Comparison of ENCODE assay signal across 29 cellular contexts in the genomic region with DNA sequence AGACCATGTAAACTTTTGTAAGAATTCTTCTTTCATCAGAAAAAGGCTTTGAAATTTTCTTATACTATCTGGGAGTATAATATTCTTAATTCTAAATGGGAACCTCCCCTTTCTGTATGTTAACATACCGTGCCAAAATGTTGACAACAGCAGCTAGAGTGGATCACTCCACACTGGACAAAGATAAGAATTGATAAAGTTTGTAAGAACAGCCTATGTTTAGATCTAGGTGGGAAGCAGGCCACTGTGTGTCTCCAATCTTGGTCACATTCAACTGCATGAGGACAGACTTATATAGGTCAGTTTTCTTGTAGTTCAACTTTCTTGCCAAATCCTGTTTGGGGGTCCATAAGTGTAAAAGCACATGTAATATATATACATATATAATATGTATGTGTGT.
"Had no signal": no experiment of that assay in that cellular context is flagged by ENCODE, and none has a peak within 500 bp of the region (broad histone marks: within the 10 kb centered on the region; RNA-seq: fewer than 3 reads in every experiment).

No MANE protein-coding gene starts in this region.

- H3K27me3 ChIP-seq: ascending aorta, brain microvascular endothelial cell, colonic mucosa, esophagus squamous epithelium, gastroesophageal sphincter had no signal

- ATAC-seq: activated CD4-positive, CD25-positive, alpha-beta regulatory T cell treated with anti-CD3 and anti-CD28 coated beads, Interleukin-2, amount 50 U/mL, for 24 hours; activated naive CD4-positive, alpha-beta T cell treated with anti-CD3 and anti-CD28 coated beads, Interleukin-2, amount 50 U/mL, for 72 hours; activated T-cell treated with anti-CD3 and anti-CD28 coated beads, Interleukin-2, amount 50 U/mL, for 72 hours; gastroesophageal sphincter; T-helper 17 cell had no signal

- H3K9me3 Mint-ChIP-seq: activated B cell treated with CpG ODN at 0.5 μM for 24 hours; activated CD4-positive, alpha-beta memory T cell treated with anti-CD3 and anti-CD28 coated beads, Interleukin-2, amount 10 ng/mL, durations not matched to agents 7 days and 5 days; activated CD4-positive, alpha-beta T cell treated with anti-CD3 and anti-CD28 coated beads, Interleukin-2, amount 10 ng/mL, durations not matched to agents 7 days and 5 days; activated naive CD4-positive, alpha-beta T cell treated with anti-CD3 and anti-CD28 coated beads, Interleukin-2, amount 10 ng/mL, durations not matched to agents 7 days and 5 days; activated naive CD4-positive, alpha-beta T cell treated with anti-CD3 and anti-CD28 coated beads, Interleukin-2, amount 50 U/mL, for 72 hours; activated naive CD8-positive, alpha-beta T cell treated with anti-CD3 and anti-CD28 coated beads, Interleukin-2, amount 10 ng/mL, durations not matched to agents 7 days and 5 days; activated T-cell treated with anti-CD3 and anti-CD28 coated beads, Interleukin-2, amount 50 U/mL, for 24 hours; activated T-cell treated with anti-CD3 and anti-CD28 coated beads, Interleukin-2, amount 50 U/mL, for 72 hours; T-helper 2 cell treated with Interferon-gamma antibody and Interleukin-4, amounts not matched to agents 5 μg/mL and 100 μg/mL, for 36 hours had no signal

- H3K36me3 Mint-ChIP-seq: activated naive CD4-positive, alpha-beta T cell treated with anti-CD3 and anti-CD28 coated beads, Interleukin-2, amount 10 ng/mL, durations not matched to agents 7 days and 5 days; activated naive CD4-positive, alpha-beta T cell treated with anti-CD3 and anti-CD28 coated beads, Interleukin-2, amount 50 U/mL, for 72 hours; activated naive CD8-positive, alpha-beta T cell treated with anti-CD3 and anti-CD28 coated beads, Interleukin-2, amount 10 ng/mL, durations not matched to agents 7 days and 5 days had no signal

- H3K27me3 Mint-ChIP-seq: activated B cell treated with CpG ODN at 0.5 μM for 24 hours had no signal

- H3K27ac ChIP-seq: ascending aorta, brain microvascular endothelial cell, colonic mucosa, epithelial cell of prostate, esophagus squamous epithelium, gastroesophageal sphincter, WERI-Rb-1 had no signal

- DNase-seq: activated B cell treated with CpG ODN at 0.5 μM for 24 hours; activated CD4-positive, alpha-beta memory T cell treated with anti-CD3 and anti-CD28 coated beads, Interleukin-2, amount 10 ng/mL, durations not matched to agents 7 days and 5 days; activated CD4-positive, alpha-beta T cell treated with anti-CD3 and anti-CD28 coated beads, Interleukin-2, amount 10 ng/mL, durations not matched to agents 7 days and 5 days; activated CD4-positive, alpha-beta T cell treated with anti-CD3 and anti-CD28 coated beads, Interleukin-2, amount 50 U/mL, for 4 hours; activated CD8-positive, alpha-beta memory T cell treated with anti-CD3 and anti-CD28 coated beads, Interleukin-2, amount 50 U/mL, for 48 hours; activated gamma-delta T cell; activated naive CD4-positive, alpha-beta T cell; activated naive CD4-positive, alpha-beta T cell treated with anti-CD3 and anti-CD28 coated beads, Interleukin-2, amount 10 ng/mL, durations not matched to agents 7 days and 5 days; activated naive CD8-positive, alpha-beta T cell treated with anti-CD3 and anti-CD28 coated beads, Interleukin-2, amount 10 ng/mL, durations not matched to agents 7 days and 5 days; activated T-cell treated with anti-CD3 and anti-CD28 coated beads for 4 hours; activated T-cell treated with anti-CD3 and anti-CD28 coated beads, Interleukin-2, amount 50 U/mL, for 24 hours; activated T-cell treated with anti-CD3 and anti-CD28 coated beads, Interleukin-2, amount 50 U/mL, for 72 hours; brain microvascular endothelial cell; central memory CD4-positive, alpha-beta T cell; cerebellar nuclear complex; colonic mucosa; effector CD8-positive, alpha-beta T cell; esophagus squamous epithelium; foreskin melanocyte; T-helper 1 cell; T-helper 17 cell; T1000; WERI-Rb-1 had no signal

- H3K27ac Mint-ChIP-seq: activated B cell treated with CpG ODN at 0.5 μM for 24 hours; activated CD4-positive, alpha-beta memory T cell treated with anti-CD3 and anti-CD28 coated beads, Interleukin-2, amount 10 ng/mL, durations not matched to agents 7 days and 5 days; activated CD4-positive, alpha-beta T cell treated with anti-CD3 and anti-CD28 coated beads, Interleukin-2, amount 10 ng/mL, durations not matched to agents 7 days and 5 days; activated naive CD4-positive, alpha-beta T cell treated with anti-CD3 and anti-CD28 coated beads, Interleukin-2, amount 10 ng/mL, durations not matched to agents 7 days and 5 days; activated naive CD4-positive, alpha-beta T cell treated with anti-CD3 and anti-CD28 coated beads, Interleukin-2, amount 50 U/mL, for 72 hours; activated naive CD8-positive, alpha-beta T cell treated with anti-CD3 and anti-CD28 coated beads, Interleukin-2, amount 10 ng/mL, durations not matched to agents 7 days and 5 days; activated T-cell treated with anti-CD3 and anti-CD28 coated beads, Interleukin-2, amount 50 U/mL, for 24 hours; activated T-cell treated with anti-CD3 and anti-CD28 coated beads, Interleukin-2, amount 50 U/mL, for 72 hours; T-helper 17 cell; T-helper 2 cell treated with Interferon-gamma antibody and Interleukin-4, amounts not matched to agents 5 μg/mL and 100 μg/mL, for 36 hours had no signal

- H3K4me1 Mint-ChIP-seq: activated B cell treated with CpG ODN at 0.5 μM for 24 hours; activated CD4-positive, alpha-beta memory T cell treated with anti-CD3 and anti-CD28 coated beads, Interleukin-2, amount 10 ng/mL, durations not matched to agents 7 days and 5 days; activated CD4-positive, alpha-beta T cell treated with anti-CD3 and anti-CD28 coated beads, Interleukin-2, amount 10 ng/mL, durations not matched to agents 7 days and 5 days; activated naive CD4-positive, alpha-beta T cell treated with anti-CD3 and anti-CD28 coated beads, Interleukin-2, amount 10 ng/mL, durations not matched to agents 7 days and 5 days; activated naive CD8-positive, alpha-beta T cell treated with anti-CD3 and anti-CD28 coated beads, Interleukin-2, amount 10 ng/mL, durations not matched to agents 7 days and 5 days; T-helper 17 cell had no signal

- H3K4me1 ChIP-seq: ascending aorta, colonic mucosa, esophagus squamous epithelium, gastroesophageal sphincter had no signal

- H3K4me3 Mint-ChIP-seq: activated B cell treated with CpG ODN at 0.5 μM for 24 hours; activated CD4-positive, alpha-beta memory T cell treated with anti-CD3 and anti-CD28 coated beads, Interleukin-2, amount 10 ng/mL, durations not matched to agents 7 days and 5 days; activated CD4-positive, alpha-beta T cell treated with anti-CD3 and anti-CD28 coated beads, Interleukin-2, amount 10 ng/mL, durations not matched to agents 7 days and 5 days; activated naive CD4-positive, alpha-beta T cell treated with anti-CD3 and anti-CD28 coated beads, Interleukin-2, amount 10 ng/mL, durations not matched to agents 7 days and 5 days; activated naive CD8-positive, alpha-beta T cell treated with anti-CD3 and anti-CD28 coated beads, Interleukin-2, amount 10 ng/mL, durations not matched to agents 7 days and 5 days; activated T-cell treated with anti-CD3 and anti-CD28 coated beads, Interleukin-2, amount 50 U/mL, for 24 hours; activated T-cell treated with anti-CD3 and anti-CD28 coated beads, Interleukin-2, amount 50 U/mL, for 72 hours; T-helper 17 cell; T-helper 2 cell treated with Interferon-gamma antibody and Interleukin-4, amounts not matched to agents 5 μg/mL and 100 μg/mL, for 36 hours had no signal

- H3K36me3 ChIP-seq: ascending aorta, brain microvascular endothelial cell, colonic mucosa, esophagus squamous epithelium, gastroesophageal sphincter, WERI-Rb-1 had no signal

- H3K9me3 ChIP-seq: ascending aorta, colonic mucosa, esophagus squamous epithelium, gastroesophageal sphincter had no signal

- H3K4me3 ChIP-seq: ascending aorta, colonic mucosa, esophagus squamous epithelium, gastroesophageal sphincter had no signal
